Comparison of ENCODE assay signal across 8 cellular contexts in the genomic region with DNA sequence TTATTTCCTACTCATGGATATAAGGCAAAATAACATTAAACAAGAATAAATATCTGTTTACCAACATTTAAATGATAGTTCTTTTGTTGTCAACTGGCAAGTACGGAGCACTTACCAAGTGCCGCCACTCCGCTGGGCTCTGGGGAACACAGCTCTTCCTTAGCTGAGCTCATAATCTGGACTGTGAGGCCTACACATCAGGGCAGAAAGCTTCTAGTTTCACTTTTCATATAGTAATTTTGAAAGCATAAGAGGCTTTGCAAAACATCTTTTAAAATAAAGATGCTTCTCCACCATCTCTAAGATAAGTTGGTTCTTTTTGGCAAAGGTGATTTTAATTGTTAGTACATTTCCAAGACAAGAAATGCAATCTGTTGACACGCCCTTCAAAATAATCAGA.
DNase-seq lines count a peak whose midpoint lies in the region; ATAC-seq and TF ChIP-seq lines count a peak whose summit lies in the region.

No MANE protein-coding gene starts in this region.

- H3K4me3 ChIP-seq in DOHH2 (ENCODE audit: low read length), result no peak overlapping the region
- H3K4me3 ChIP-seq in Loucy (ENCODE audit: low read length, poor library complexity, severe bottlenecking), result peak overlapping the region; percentile 35
- peak overlapping the region; percentile 45 for H3K4me3 ChIP-seq in left ventricle myocardium inferior

- peak; percentile 63 for ATAC-seq in GM21423 (IDR thresholded peaks at IDR 0.05; ENCODE audit: unreplicated experiment)

- peak overlapping the region; percentile 67 for H3K4me3 Mint-ChIP-seq in activated naive CD4-positive, alpha-beta T cell treated with anti-CD3 and anti-CD28 coated beads for 36 hours

- peaks cover 7% of the 10 kb centered on the region; the same call in 1 of the 2 replicates for H3F3A ChIP-seq in DOHH2 (ENCODE audit: control insufficient read depth, insufficient read depth)
- H3F3A ChIP-seq in Loucy (ENCODE audit: low read depth), result no peaks in the 10 kb centered on the region

- H3K36me3 ChIP-seq in DOHH2 (ENCODE audit: control insufficient read depth, low read length), result no peaks in the 10 kb centered on the region
- no peaks in the 10 kb centered on the region for H3K36me3 ChIP-seq in Loucy (ENCODE audit: insufficient read depth, low read length)
- no peaks in the 10 kb centered on the region for H3K36me3 ChIP-seq in left ventricle myocardium inferior

- H2AFZ ChIP-seq in Loucy (ENCODE audit: low read length), result peak overlapping the region; percentile 69

- H3K27ac Mint-ChIP-seq in activated naive CD4-positive, alpha-beta T cell treated with anti-CD3 and anti-CD28 coated beads for 36 hours, result peak overlapping the region; percentile 89

- no peaks in the 10 kb centered on the region for H4K20me1 ChIP-seq in DOHH2 (ENCODE audit: control insufficient read depth, insufficient read depth, low read depth, low read length)
- H4K20me1 ChIP-seq in Loucy (ENCODE audit: insufficient read depth, low read length, poor library complexity, severe bottlenecking), result no peaks in the 10 kb centered on the region

- no peaks in the 10 kb centered on the region for H3K36me3 Mint-ChIP-seq in activated naive CD4-positive, alpha-beta T cell treated with anti-CD3 and anti-CD28 coated beads for 36 hours (ENCODE audit: low read depth)

- H3K27me3 Mint-ChIP-seq in activated naive CD4-positive, alpha-beta T cell treated with anti-CD3 and anti-CD28 coated beads for 36 hours (ENCODE audit: low read depth), result no peaks in the 10 kb centered on the region

- H3K9me3 Mint-ChIP-seq in activated naive CD4-positive, alpha-beta T cell treated with anti-CD3 and anti-CD28 coated beads for 36 hours, result no peaks in the 10 kb centered on the region

- H3K9me2 ChIP-seq in DOHH2 (replicated peaks; ENCODE audit: control insufficient read depth, low read length) (no peaks in the 10 kb centered on the region), Loucy (replicated peaks; ENCODE audit: low read depth, low read length) (no peaks in the 10 kb centered on the region)

- peak overlapping the region; percentile 16 for H3K9ac ChIP-seq in Loucy (ENCODE audit: low read depth, low read length, poor library complexity, severe bottlenecking)

- intact Hi-C loops in activated naive CD4-positive, alpha-beta T cell treated with anti-CD3 and anti-CD28 coated beads for 36 hours (cut with micrococcal nuclease), result loop anchor here (1.0 to 5.0 kb wide), 8 partner anchors 27 to 218 kb away; no protein-coding TSS in a partner anchor
- intact Hi-C loops in left ventricle myocardium inferior (cut with micrococcal nuclease), result no loop called here

- H3K27me3 ChIP-seq in DOHH2 (ENCODE audit: control insufficient read depth, low read length), result no peaks in the 10 kb centered on the region
- H3K27me3 ChIP-seq in Loucy (ENCODE audit: insufficient read depth, low read length, poor library complexity, severe bottlenecking), result no peaks in the 10 kb centered on the region
- no peaks in the 10 kb centered on the region for H3K27me3 ChIP-seq in left ventricle myocardium inferior (ENCODE audit: low read depth)

- H3K79me2 ChIP-seq in DOHH2 (ENCODE audit: control insufficient read depth, low read length), result no peaks in the 10 kb centered on the region
- no peaks in the 10 kb centered on the region for H3K79me2 ChIP-seq in Loucy (ENCODE audit: insufficient read depth, low read length)

- H3K27ac ChIP-seq in DOHH2 (ENCODE audit: low read depth, low read length) (no peak overlapping the region), left ventricle myocardium inferior (replicated peaks) (peak overlapping the region; percentile 75)

- H3K4me1 ChIP-seq in DOHH2 (ENCODE audit: control insufficient read depth, low read length) (peaks cover 39% of the 10 kb centered on the region), Loucy (ENCODE audit: insufficient read depth, low read length, poor library complexity, severe bottlenecking) (peaks cover 20% of the 10 kb centered on the region), left ventricle myocardium inferior (peaks cover 33% of the 10 kb centered on the region)

- TF ChIP-seq CTCF in DOHH2 (IDR thresholded peaks at IDR 0.05; ENCODE audit: low read depth, low read length, poor library complexity, severe bottlenecking) (no peak), Loucy (conservative IDR thresholded peaks at IDR 0.05; ENCODE audit: low read length) (no peak), left ventricle myocardium inferior (IDR thresholded peaks at IDR 0.05; ENCODE audit: borderline replicate concordance) (no peak)

- no peaks in the 10 kb centered on the region for H3K9me3 ChIP-seq in DOHH2 (ENCODE audit: control insufficient read depth, insufficient read depth, low read length)
- no peaks in the 10 kb centered on the region for H3K9me3 ChIP-seq in Loucy (ENCODE audit: insufficient read depth, low read depth, low read length)
- no peaks in the 10 kb centered on the region for H3K9me3 ChIP-seq in left ventricle myocardium inferior (replicated peaks)

- peak; percentile 63 for DNase-seq in activated naive CD4-positive, alpha-beta T cell treated with anti-CD3 and anti-CD28 coated beads for 36 hours
- DNase-seq in left ventricle myocardium inferior, result peak; percentile 52
- peak; percentile 50 for DNase-seq in stimulated activated CD4-positive, alpha-beta T cell treated with anti-CD3 and anti-CD28 coated beads, Interleukin-1b, Interleukin-23, amount 100 ng/mL, for 48 hours
- no peak for DNase-seq in Kasumi-1 (lab: John Stamatoyannopoulos, UW)
- no peak for DNase-seq in NCI-H69 (lab: John Stamatoyannopoulos, UW)

- peaks cover 40% of the 10 kb centered on the region for H3K4me1 Mint-ChIP-seq in activated naive CD4-positive, alpha-beta T cell treated with anti-CD3 and anti-CD28 coated beads for 36 hours (ENCODE audit: low read depth)

- CTCF ChIA-PET in activated naive CD4-positive, alpha-beta T cell treated with anti-CD3 and anti-CD28 coated beads for 36 hours (lab: Charles Lee), result interaction anchor here (0.5 to 1.6 kb wide), 2 partner anchors 90 kb away, joined by 3 to 4 read pairs; no protein-coding TSS in a partner anchor

- peak overlapping the region; percentile 54; the same call in 1 of the 2 replicates for H3K4me2 ChIP-seq in DOHH2 (ENCODE audit: low read length)
- peak overlapping the region; percentile 57 for H3K4me2 ChIP-seq in Loucy (ENCODE audit: low read depth, low read length, poor library complexity, severe bottlenecking)

Comparison
In these comparisons a context has a peak if more than half of its experiments do, and no peak if none do; other contexts are left out.
1. DNase-seq: peak in activated naive CD4-positive, alpha-beta T cell treated with anti-CD3 and anti-CD28 coated beads for 36 hours (single experiment), left ventricle myocardium inferior (single experiment) and stimulated activated CD4-positive, alpha-beta T cell treated with anti-CD3 and anti-CD28 coated beads, Interleukin-1b, Interleukin-23, amount 100 ng/mL, for 48 hours (single experiment); none in Kasumi-1 (0 of 2) and NCI-H69 (single experiment).